Comparison of ENCODE assay signal across 8 cellular contexts in genomic region chr17:35849469-35850348, GRCh38. TPM values are rescaled to one million over a fixed set of nuclear protein-coding genes. Genes with fewer than 3 reads are reported as not detected.
DNase-seq lines count a peak whose midpoint lies in the region; TF ChIP-seq lines count a peak whose summit lies in the region.

No MANE protein-coding gene starts in this region.

- TF ChIP-seq RAD21 in liver (IDR thresholded peaks at IDR 0.05), result peak; percentile 83 to 86

- TF ChIP-seq CTCF in VCaP (conservative IDR thresholded peaks at IDR 0.05), result peak; percentile 97
- peak; percentile 64 for TF ChIP-seq CTCF in liver (IDR thresholded peaks at IDR 0.05; ENCODE audit: low read depth, low read length, missing input control)

- H3K4me1 ChIP-seq in liver (ENCODE audit: control insufficient read depth in 4 of 4, insufficient read depth in 4 of 4, low read length in 3 of 4), result no peaks in the 10 kb centered on the region

- no peak overlapping the region for H3K4me3 ChIP-seq in liver (ENCODE audit: low read depth in 1 of 3, low read length in 3 of 3)

- no peak overlapping the region for H3K9ac ChIP-seq in liver (ENCODE audit: low read depth in 1 of 2, low read length in 2 of 2)

- H3K36me3 ChIP-seq in liver (ENCODE audit: control insufficient read depth in 4 of 4, insufficient read depth in 3 of 4, low read depth in 1 of 4, low read length in 3 of 4), result peaks cover 2 to 24% (median 18%) of the 10 kb centered on the region in 4 donors

- no peaks in the 10 kb centered on the region for H3K27me3 ChIP-seq in liver (ENCODE audit: control insufficient read depth in 4 of 4, insufficient read depth in 4 of 4, low read length in 3 of 4)

- no peak overlapping the region for H3K27ac ChIP-seq in VCaP
- no peak overlapping the region for H3K27ac ChIP-seq in liver (ENCODE audit: low read depth in 1 of 2, low read length in 2 of 2)

- WGBS in liver, result 80% methylated on average over 7 of the region's 7 CpGs

- DNase-seq in activated gamma-delta T cell treated with Interleukin-2 at 50 U/mL for 16 hours (peak; percentile 71), activated gamma-delta T cell (lab: John Stamatoyannopoulos, UW) (no peak), NCI-H2107 treated with DMSO at 0.1 percent for 48 hours (lab: John Stamatoyannopoulos, UW; ENCODE audit: unreplicated experiment) (peak; percentile 47), cerebellum (ENCODE audit: low spot score) (peak; percentile 26), 8988T (no peak)
- peak; percentile 25 for DNase-seq in stimulated activated CD8-positive, alpha-beta memory T cell treated with anti-CD3 and anti-CD28 coated beads, Interleukin-15, amount 100 ng/mL, for 1 hour (ENCODE audit: low read depth)

- H3K9me3 ChIP-seq in liver (ENCODE audit: control insufficient read depth in 4 of 4, low read length in 3 of 4), result no peaks in the 10 kb centered on the region

TF ChIP-seq in liver, 16 proteins besides CTCF, POLR2A, EP300 and RAD21:
- TF ChIP-seq REST (IDR thresholded peaks at IDR 0.05) (no peak), ZBTB33 (IDR thresholded peaks at IDR 0.05) (no peak), RXRA (IDR thresholded peaks at IDR 0.05) (peak in 1 of 2 donors; percentile 5)

RNA-seq across cellular contexts. Expression of gene HEATR9, which starts 19.0 kb away (rescaled TPM):
- not detected for total RNA-seq in cerebellum
- total RNA-seq in liver, result under 1 TPM in 1 of 2 donors, not detected in 1; 0.08 TPM
- not detected for polyA plus RNA-seq in liver

RNA-seq across cellular contexts. Expression of gene CCL5, which starts 30.5 kb away (rescaled TPM):
- 0.45 TPM for total RNA-seq in cerebellum
- 1 to 10 TPM; 1.7 to 2.2 TPM for total RNA-seq in liver
- polyA plus RNA-seq in liver, result 1 to 10 TPM; 2.9 to 4.7 TPM

RNA-seq across cellular contexts. Expression of gene TAF15, which starts 40.4 kb away (rescaled TPM):
- total RNA-seq in cerebellum, result 131 TPM
- total RNA-seq in liver, result 10 to 100 TPM; 68.9 to 75.0 TPM
- polyA plus RNA-seq in liver, result 10 to 100 TPM; 13.5 to 66.3 TPM

RNA-seq across cellular contexts. Expression of gene MMP28, which starts 54.3 kb away (rescaled TPM):
- total RNA-seq in cerebellum, result 4.9 TPM
- total RNA-seq in liver, result under 1 TPM; 0.59 to 0.75 TPM
- polyA plus RNA-seq in liver, result under 1 TPM; 0.14 to 0.30 TPM

Comparison
In these comparisons a context has a peak if more than half of its experiments do, and no peak if none do; other contexts are left out.
1. DNase-seq: peak in activated gamma-delta T cell treated with Interleukin-2 at 50 U/mL for 16 hours (single experiment), NCI-H2107 treated with DMSO at 0.1 percent for 48 hours (single experiment), cerebellum (single experiment) and stimulated activated CD8-positive, alpha-beta memory T cell treated with anti-CD3 and anti-CD28 coated beads, Interleukin-15, amount 100 ng/mL, for 1 hour (single experiment); none in activated gamma-delta T cell (single experiment) and 8988T (single experiment).